ENCODE assay signal across 27 cellular contexts in genomic region chr1:5763971-5764370, GRCh38.
"Had no signal": no experiment of that assay in that cellular context is flagged by ENCODE, and none has a peak within 500 bp of the region (broad histone marks: within the 10 kb centered on the region; RNA-seq: fewer than 3 reads in every experiment).

No MANE protein-coding gene starts in this region.

- H3K4me3 Mint-ChIP-seq: naive thymus-derived CD8-positive, alpha-beta T cell; stimulated activated memory B cell treated with anti-CD40 and anti-IgM and Interleukin-4, amounts not matched to agents 10 μg/mL and 1 μg/mL and 100 μg/mL, for 72 hours; stimulated activated naive CD8-positive, alpha-beta T cell treated with anti-CD3 and anti-CD28 coated beads, Interleukin-15, amount 100 ng/mL, for 72 hours had no signal

- DNase-seq: hippocampal formation; left colon; left lung; lower lobe of right lung; mammary epithelial cell; mesenchymal stem cell; naive thymus-derived CD8-positive, alpha-beta T cell; occipital lobe; retina; right cardiac atrium; stimulated activated CD4-positive, alpha-beta T cell treated with anti-CD3 and anti-CD28 coated beads, Interleukin-12 subunit alpha, Interleukin-12 subunit beta, amount 100 ng/mL, for 4 hours; stimulated activated CD4-positive, alpha-beta T cell treated with anti-CD3 and anti-CD28 coated beads, Interleukin-15, amount 100 ng/mL, for 24 hours; stimulated activated CD4-positive, alpha-beta T cell treated with anti-CD3 and anti-CD28 coated beads, Interleukin-2, amount 100 ng/mL, for 24 hours; stimulated activated CD4-positive, alpha-beta T cell treated with anti-CD3 and anti-CD28 coated beads, Interleukin-4, amount 100 ng/mL, for 4 hours; stimulated activated CD8-positive, alpha-beta memory T cell treated with anti-CD3 and anti-CD28 coated beads, Interleukin-4, amount 100 ng/mL, for 48 hours; stimulated activated naive CD4-positive, alpha-beta T cell treated with Interleukin-2 at 50 U/mL for 16 hours; stimulated activated naive CD8-positive, alpha-beta T cell treated with anti-CD3 and anti-CD28 coated beads, Interleukin-15, amount 100 ng/mL, for 72 hours; testis; thyroid gland; transverse colon; upper lobe of right lung had no signal

- H3K4me3 ChIP-seq: left lung, lower lobe of right lung, prostate gland, skin epidermis, testis, thyroid gland, transverse colon, upper lobe of right lung had no signal

- H3K27me3 ChIP-seq: testis, thyroid gland had no signal

- H3K9me3 ChIP-seq: lower lobe of right lung, prostate gland, testis, thyroid gland, transverse colon, upper lobe of right lung had no signal

- H3K36me3 ChIP-seq: left lung, lower lobe of right lung, neutrophil, prostate gland, thyroid gland, transverse colon, upper lobe of right lung had no signal

- H3K4me1 Mint-ChIP-seq: stimulated activated memory B cell treated with anti-CD40 and anti-IgM and Interleukin-4, amounts not matched to agents 10 μg/mL and 1 μg/mL and 100 μg/mL, for 72 hours; stimulated activated naive CD8-positive, alpha-beta T cell treated with anti-CD3 and anti-CD28 coated beads, Interleukin-15, amount 100 ng/mL, for 72 hours had no signal

- H3K4me1 ChIP-seq: left lung, lower lobe of right lung, parathyroid adenoma, prostate gland, thyroid gland, transverse colon, upper lobe of right lung had no signal

- H3K27ac Mint-ChIP-seq: naive thymus-derived CD8-positive, alpha-beta T cell; stimulated activated memory B cell treated with anti-CD40 and anti-IgM and Interleukin-4, amounts not matched to agents 10 μg/mL and 1 μg/mL and 100 μg/mL, for 72 hours; stimulated activated naive CD8-positive, alpha-beta T cell treated with anti-CD3 and anti-CD28 coated beads, Interleukin-15, amount 100 ng/mL, for 72 hours had no signal

- H3K9ac ChIP-seq: parathyroid adenoma had no signal

- H3K27ac ChIP-seq: left lung, lower lobe of right lung, neutrophil, parathyroid adenoma, prostate gland, skin epidermis, testis, thyroid gland, transverse colon, upper lobe of right lung had no signal

- H3K36me3 Mint-ChIP-seq: stimulated activated memory B cell treated with anti-CD40 and anti-IgM and Interleukin-4, amounts not matched to agents 10 μg/mL and 1 μg/mL and 100 μg/mL, for 72 hours had no signal

- H2AFZ ChIP-seq: parathyroid adenoma had no signal

- ATAC-seq: left colon; left lung; lower lobe of right lung; naive thymus-derived CD8-positive, alpha-beta T cell; right cardiac atrium; sciatic nerve; stimulated activated memory B cell treated with anti-CD40 and anti-IgM and Interleukin-4, amounts not matched to agents 10 μg/mL and 1 μg/mL and 100 μg/mL, for 72 hours; stimulated activated naive CD8-positive, alpha-beta T cell treated with anti-CD3 and anti-CD28 coated beads, Interleukin-15, amount 100 ng/mL, for 72 hours; upper lobe of right lung had no signal
